ENCODE assay signal across 9 cellular contexts in genomic region chr16:81940781-81941560, GRCh38.
DNase-seq lines count a peak whose midpoint lies in the region; ATAC-seq, FAIRE-seq and TF ChIP-seq lines count a peak whose summit lies in the region.
"Had no signal": no experiment of that assay in that cellular context is flagged by ENCODE, and none has a peak within 500 bp of the region (broad histone marks: within the 10 kb centered on the region; RNA-seq: fewer than 3 reads in every experiment).

No MANE protein-coding gene starts in this region.

- no peaks in the 10 kb centered on the region for H3K9me3 Mint-ChIP-seq in activated CD4-positive, alpha-beta memory T cell treated with anti-CD3 and anti-CD28 coated beads for 36 hours
- no peaks in the 10 kb centered on the region for H3K9me3 Mint-ChIP-seq in activated CD4-positive, alpha-beta memory T cell treated with anti-CD3 and anti-CD28 coated beads, Interleukin-2, amount 10 ng/mL, durations not matched to agents 7 days and 5 days

- H3K27ac ChIP-seq in GM12878 (ENCODE audit: control insufficient read depth, insufficient read depth): no peak overlapping the region
- no peak overlapping the region for H3K27ac ChIP-seq in left lung

- TF ChIP-seq CTCF in GM12878 (IDR thresholded peaks at IDR 0.05 in 2 of 3, conservative IDR thresholded peaks at IDR 0.05 in 1 of 3; ENCODE audit: control insufficient read depth in 2 of 3, extremely low read depth in 1 of 3, insufficient read depth in 1 of 3, low read depth in 3 of 3, low read length in 3 of 3) (peak in 2 of 3 experiments; percentile 20 to 27; a peak in 3 of 6 replicates), left lung (IDR thresholded peaks at IDR 0.05) (peak; percentile 13 to 32)

- H3K4me1 ChIP-seq in GM12878 (ENCODE audit: control insufficient read depth, insufficient read depth, low read length) (no peaks in the 10 kb centered on the region), left lung (peaks cover 0 to 5% of the 10 kb centered on the region in 2 donors)

- no peaks in the 10 kb centered on the region for H3K27me3 Mint-ChIP-seq in activated CD4-positive, alpha-beta memory T cell treated with anti-CD3 and anti-CD28 coated beads for 36 hours
- no peaks in the 10 kb centered on the region for H3K27me3 Mint-ChIP-seq in activated CD4-positive, alpha-beta memory T cell treated with anti-CD3 and anti-CD28 coated beads, Interleukin-2, amount 10 ng/mL, durations not matched to agents 7 days and 5 days

- no peak overlapping the region for H2AFZ ChIP-seq in GM12878 (ENCODE audit: control insufficient read depth, low read depth, low read length)

- H3K4me3 ChIP-seq in GM12878 (no peak overlapping the region), left lung (no peak overlapping the region)

- no peak for TF ChIP-seq EP300 in GM12878 (IDR thresholded peaks at IDR 0.05; ENCODE audit: borderline replicate concordance in 1 of 2, control insufficient read depth in 1 of 2, low read depth in 2 of 2, low read length in 2 of 2)

- H3K9me3 ChIP-seq in GM12878 (replicated peaks; ENCODE audit: control insufficient read depth, insufficient read depth, low read length) (no peaks in the 10 kb centered on the region), left lung (no peaks in the 10 kb centered on the region)

- RAD21 ChIA-PET in GM12878 (lab: Charles Lee; ENCODE audit: unreplicated experiment): no interaction called here

- H4K20me1 ChIP-seq in GM12878 (ENCODE audit: control insufficient read depth, insufficient read depth): no peaks in the 10 kb centered on the region; the same call in 1 of the 2 replicates

- H3K36me3 ChIP-seq in GM12878 (ENCODE audit: control insufficient read depth in 2 of 2, insufficient read depth in 2 of 2, low read length in 1 of 2) (peaks cover 43 to 70% of the 10 kb centered on the region in 2 experiments), left lung (peaks cover 0 to 79% of the 10 kb centered on the region in 2 donors)

- BruUV-seq in GM12878 (replicated peaks; lab: Mats Ljungman, UMichigan): no TSS peak

- POLR2A ChIA-PET in activated CD4-positive, alpha-beta memory T cell treated with anti-CD3 and anti-CD28 coated beads for 36 hours (lab: Charles Lee): no interaction called here
- POLR2A ChIA-PET in activated CD4-positive, alpha-beta memory T cell treated with anti-CD3 and anti-CD28 coated beads, Interleukin-2, amount 10 ng/mL, durations not matched to agents 7 days and 5 days (lab: Charles Lee): no interaction called here
- POLR2A ChIA-PET in GM12878 (lab: Charles Lee): no interaction called here

- H3K79me2 ChIP-seq in GM12878 (ENCODE audit: control insufficient read depth, insufficient read depth, low read length): no peaks in the 10 kb centered on the region

- no peak overlapping the region for H3K27ac Mint-ChIP-seq in activated CD4-positive, alpha-beta memory T cell treated with anti-CD3 and anti-CD28 coated beads for 36 hours
- no peak overlapping the region for H3K27ac Mint-ChIP-seq in activated CD4-positive, alpha-beta memory T cell treated with anti-CD3 and anti-CD28 coated beads, Interleukin-2, amount 10 ng/mL, durations not matched to agents 7 days and 5 days
- H3K27ac Mint-ChIP-seq: activated naive CD8-positive, alpha-beta T cell had no signal

- SMC1A ChIA-PET in GM12878 (lab: Charles Lee; ENCODE audit: uncharacterized antibody, unreplicated experiment): interaction anchor here (1.4 kb wide), 1 partner anchor 289 kb away, joined by 3 read pairs; no protein-coding TSS in a partner anchor

- no peaks in the 10 kb centered on the region for H3K4me1 Mint-ChIP-seq in activated CD4-positive, alpha-beta memory T cell treated with anti-CD3 and anti-CD28 coated beads for 36 hours (ENCODE audit: low read depth)
- H3K4me1 Mint-ChIP-seq in activated CD4-positive, alpha-beta memory T cell treated with anti-CD3 and anti-CD28 coated beads, Interleukin-2, amount 10 ng/mL, durations not matched to agents 7 days and 5 days: peaks cover 3% of the 10 kb centered on the region

- ATAC-seq in GM12878: peak; percentile 35; the same call in 2 of the 3 replicates
- ATAC-seq in left lung: peak; percentile 77
- no peak for ATAC-seq in GM18907 (IDR thresholded peaks at IDR 0.05; ENCODE audit: unreplicated experiment)
- ATAC-seq in GM18858 (IDR thresholded peaks at IDR 0.05; ENCODE audit: unreplicated experiment): no peak

- CTCF ChIA-PET in activated CD4-positive, alpha-beta memory T cell treated with anti-CD3 and anti-CD28 coated beads for 36 hours (lab: Charles Lee): interaction anchor here (5.6 kb wide), 1 partner anchor 289 kb away, joined by 49 read pairs; no protein-coding TSS in a partner anchor
- CTCF ChIA-PET in activated CD4-positive, alpha-beta memory T cell treated with anti-CD3 and anti-CD28 coated beads, Interleukin-2, amount 10 ng/mL, durations not matched to agents 7 days and 5 days (lab: Charles Lee): interaction anchor here (0.8 to 1.4 kb wide), 5 partner anchors 11 to 344 kb away, joined by 3 to 8 read pairs (median 3); no protein-coding TSS in a partner anchor
- CTCF ChIA-PET in GM12878 (lab: Yijun Ruan, JAX): interaction anchor here (0.9 to 1.5 kb wide), 2 partner anchors 36 to 290 kb away, joined by 3 to 4 read pairs; no protein-coding TSS in a partner anchor

- no peak for FAIRE-seq in GM12878 (lab: Jason Lieb, UNC)

- intact Hi-C loops in activated CD4-positive, alpha-beta memory T cell treated with anti-CD3 and anti-CD28 coated beads for 36 hours (cut with micrococcal nuclease): loop anchor here (1.0 kb wide), 1 partner anchor 289 kb away; no protein-coding TSS in a partner anchor
- intact Hi-C loops in GM12878 (cut with micrococcal nuclease; ENCODE audit: unreplicated experiment): no loop called here
- intact Hi-C loops in left lung (cut with DNase I): loop anchor here in 1 of 2 donors (5.0 kb wide), 1 partner anchor 291 kb away; no protein-coding TSS in a partner anchor

- no peak for TF ChIP-seq POLR2A in GM12878 (IDR thresholded peaks at IDR 0.05; ENCODE audit: low read depth, low read length)

- no peaks in the 10 kb centered on the region for H3K36me3 Mint-ChIP-seq in activated CD4-positive, alpha-beta memory T cell treated with anti-CD3 and anti-CD28 coated beads for 36 hours
- H3K36me3 Mint-ChIP-seq in activated CD4-positive, alpha-beta memory T cell treated with anti-CD3 and anti-CD28 coated beads, Interleukin-2, amount 10 ng/mL, durations not matched to agents 7 days and 5 days (ENCODE audit: low read depth): no peaks in the 10 kb centered on the region
- H3K36me3 Mint-ChIP-seq: activated naive CD8-positive, alpha-beta T cell had no signal

- H3K27me3 ChIP-seq in GM12878 (replicated peaks in 1 of 2; ENCODE audit: control insufficient read depth in 2 of 2, insufficient read depth in 2 of 2, low read length in 1 of 2) (no peaks in the 10 kb centered on the region), left lung (no peaks in the 10 kb centered on the region)

- DNase-seq in activated CD4-positive, alpha-beta memory T cell treated with anti-CD3 and anti-CD28 coated beads for 36 hours: peak; percentile 18
- DNase-seq in activated CD4-positive, alpha-beta memory T cell treated with anti-CD3 and anti-CD28 coated beads, Interleukin-2, amount 10 ng/mL, durations not matched to agents 7 days and 5 days: no peak
- peak; percentile 43 for DNase-seq in NCI-H146 (lab: John Stamatoyannopoulos, UW)
- no peak for DNase-seq in GM12878 (ENCODE audit: low read depth, low spot score)
- DNase-seq in left lung: no peak
- no peak for DNase-seq in NCI-H128 (lab: John Stamatoyannopoulos, UW; ENCODE audit: unreplicated experiment)

- H3K9ac ChIP-seq in GM12878 (ENCODE audit: control insufficient read depth, insufficient read depth, low read length): no peak overlapping the region

- TF ChIP-seq RAD21 in GM12878 (IDR thresholded peaks at IDR 0.05; ENCODE audit: insufficient read depth, low read depth, low read length): no peak

- 98% methylated on average over 3 of the region's 3 CpGs for WGBS in GM12878 (ENCODE audit: insufficient coverage, insufficient replicate concordance, low lambda C conversion rate, missing lambda C conversion rate)

- no peak overlapping the region for H3K4me3 Mint-ChIP-seq in activated CD4-positive, alpha-beta memory T cell treated with anti-CD3 and anti-CD28 coated beads for 36 hours
- no peak overlapping the region for H3K4me3 Mint-ChIP-seq in activated CD4-positive, alpha-beta memory T cell treated with anti-CD3 and anti-CD28 coated beads, Interleukin-2, amount 10 ng/mL, durations not matched to agents 7 days and 5 days
- H3K4me3 Mint-ChIP-seq: activated naive CD8-positive, alpha-beta T cell had no signal

- no peak overlapping the region for H3K4me2 ChIP-seq in GM12878 (ENCODE audit: control insufficient read depth, insufficient read depth)

- in situ Hi-C loops in GM12878 (cut with MboI): no loop called here

TF ChIP-seq in GM12878, 131 proteins besides CTCF, POLR2A, EP300 and RAD21 (continues in another document):
- TF ChIP-seq GABPA (IDR thresholded peaks at IDR 0.05; ENCODE audit: low read depth): no peak
- no peak for TF ChIP-seq SIX5 (IDR thresholded peaks at IDR 0.05; ENCODE audit: low read depth, low read length, severe bottlenecking)
- TF ChIP-seq HDAC6 (IDR thresholded peaks at IDR 0.05; ENCODE audit: unreplicated experiment): no peak
- no peak for TF ChIP-seq IRF5 (IDR thresholded peaks at IDR 0.05; ENCODE audit: borderline replicate concordance)
- TF ChIP-seq PBX3 (IDR thresholded peaks at IDR 0.05; ENCODE audit: insufficient replicate concordance, low read depth, low read length): no peak
- TF ChIP-seq ZZZ3 (IDR thresholded peaks at IDR 0.05; ENCODE audit: control insufficient read depth, insufficient read length, low read depth): no peak
- TF ChIP-seq SUPT20H (IDR thresholded peaks at IDR 0.05; ENCODE audit: borderline replicate concordance, control insufficient read depth, low read depth, low read length): no peak

Comparison
In these comparisons a context has a peak if more than half of its experiments do, and no peak if none do; other contexts are left out.
1. DNase-seq: peak in activated CD4-positive, alpha-beta memory T cell treated with anti-CD3 and anti-CD28 coated beads for 36 hours (single experiment) and NCI-H146 (single experiment); none in activated CD4-positive, alpha-beta memory T cell treated with anti-CD3 and anti-CD28 coated beads, Interleukin-2, amount 10 ng/mL, durations not matched to agents 7 days and 5 days (single experiment), GM12878 (single experiment), left lung (0 of 2) and NCI-H128 (single experiment).
2. ATAC-seq: peak in GM12878 (single experiment) and left lung (single experiment); none in GM18907 (single experiment) and GM18858 (single experiment).